ENCODE assay signal across 1 cellular context in the genomic region with DNA sequence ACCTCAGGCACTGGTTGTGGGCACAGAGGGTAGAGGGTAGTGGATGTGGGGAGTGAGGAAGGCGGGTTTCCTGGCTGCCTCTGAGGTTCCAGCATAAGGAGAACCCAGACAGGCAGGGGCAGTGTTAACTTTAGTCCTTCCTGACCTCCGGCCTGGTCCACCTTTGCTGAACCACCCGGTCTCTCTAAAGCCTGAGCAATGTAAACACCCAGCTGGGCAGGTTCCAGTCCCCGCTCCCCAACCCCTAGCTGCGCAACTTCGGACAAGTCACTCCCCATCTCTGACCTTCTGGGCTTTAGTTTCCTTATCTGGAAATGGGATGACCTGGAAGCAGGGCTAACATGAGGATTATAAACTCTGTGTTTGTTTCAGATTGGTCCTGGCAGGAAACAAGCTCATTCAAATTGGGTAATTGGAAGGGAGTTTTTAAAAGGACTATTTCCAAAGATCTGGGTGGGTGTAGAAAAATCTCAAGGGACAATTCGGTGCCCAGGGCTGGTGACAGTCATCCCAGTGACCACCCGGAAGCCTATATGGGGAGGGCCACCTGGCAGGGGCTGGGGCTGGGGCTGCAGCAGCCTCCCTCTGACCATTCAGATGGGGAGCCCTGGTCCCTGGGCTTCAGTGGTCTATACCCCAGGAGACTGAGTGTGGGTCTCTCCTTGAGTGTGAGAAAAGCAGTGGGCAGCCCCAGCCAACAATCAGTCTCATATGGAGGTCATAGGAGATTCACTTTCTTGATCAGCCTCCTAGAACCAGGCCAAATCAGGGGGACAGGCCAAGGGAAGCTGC.
A peak's percentile ranks its signal among the peaks of the same experiment; 100 is the strongest.
TF ChIP-seq lines count a peak whose summit lies in the region.

No MANE protein-coding gene starts in this region.

TF ChIP-seq in HepG2, 621 proteins besides CTCF, POLR2A, EP300 and RAD21 (continued from another document and continues in another):
- TF ChIP-seq ZNF615 (CRISPR knock-in tag; IDR thresholded peaks at IDR 0.05; ENCODE audit: borderline replicate concordance), result no peak
- TF ChIP-seq ZNF570 (CRISPR knock-in tag; IDR thresholded peaks at IDR 0.05; ENCODE audit: borderline replicate concordance), result no peak
- TF ChIP-seq, protein P1, sequence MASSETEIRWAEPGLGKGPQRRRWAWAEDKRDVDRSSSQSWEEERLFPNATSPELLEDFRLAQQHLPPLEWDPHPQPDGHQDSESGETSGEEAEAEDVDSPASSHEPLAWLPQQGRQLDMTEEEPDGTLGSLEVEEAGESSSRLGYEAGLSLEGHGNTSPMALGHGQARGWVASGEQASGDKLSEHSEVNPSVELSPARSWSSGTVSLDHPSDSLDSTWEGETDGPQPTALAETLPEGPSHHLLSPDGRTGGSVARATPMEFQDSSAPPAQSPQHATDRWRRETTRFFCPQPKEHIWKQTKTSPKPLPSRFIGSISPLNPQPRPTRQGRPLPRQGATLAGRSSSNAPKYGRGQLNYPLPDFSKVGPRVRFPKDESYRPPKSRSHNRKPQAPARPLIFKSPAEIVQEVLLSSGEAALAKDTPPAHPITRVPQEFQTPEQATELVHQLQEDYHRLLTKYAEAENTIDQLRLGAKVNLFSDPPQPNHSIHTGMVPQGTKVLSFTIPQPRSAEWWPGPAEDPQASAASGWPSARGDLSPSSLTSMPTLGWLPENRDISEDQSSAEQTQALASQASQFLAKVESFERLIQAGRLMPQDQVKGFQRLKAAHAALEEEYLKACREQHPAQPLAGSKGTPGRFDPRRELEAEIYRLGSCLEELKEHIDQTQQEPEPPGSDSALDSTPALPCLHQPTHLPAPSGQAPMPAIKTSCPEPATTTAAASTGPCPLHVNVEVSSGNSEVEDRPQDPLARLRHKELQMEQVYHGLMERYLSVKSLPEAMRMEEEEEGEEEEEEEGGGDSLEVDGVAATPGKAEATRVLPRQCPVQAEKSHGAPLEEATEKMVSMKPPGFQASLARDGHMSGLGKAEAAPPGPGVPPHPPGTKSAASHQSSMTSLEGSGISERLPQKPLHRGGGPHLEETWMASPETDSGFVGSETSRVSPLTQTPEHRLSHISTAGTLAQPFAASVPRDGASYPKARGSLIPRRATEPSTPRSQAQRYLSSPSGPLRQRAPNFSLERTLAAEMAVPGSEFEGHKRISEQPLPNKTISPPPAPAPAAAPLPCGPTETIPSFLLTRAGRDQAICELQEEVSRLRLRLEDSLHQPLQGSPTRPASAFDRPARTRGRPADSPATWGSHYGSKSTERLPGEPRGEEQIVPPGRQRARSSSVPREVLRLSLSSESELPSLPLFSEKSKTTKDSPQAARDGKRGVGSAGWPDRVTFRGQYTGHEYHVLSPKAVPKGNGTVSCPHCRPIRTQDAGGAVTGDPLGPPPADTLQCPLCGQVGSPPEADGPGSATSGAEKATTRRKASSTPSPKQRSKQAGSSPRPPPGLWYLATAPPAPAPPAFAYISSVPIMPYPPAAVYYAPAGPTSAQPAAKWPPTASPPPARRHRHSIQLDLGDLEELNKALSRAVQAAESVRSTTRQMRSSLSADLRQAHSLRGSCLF (CRISPR knock-in tag; IDR thresholded peaks at IDR 0.05; ENCODE audit: borderline replicate concordance), result no peak
- no peak for TF ChIP-seq ZNF367 (CRISPR knock-in tag; IDR thresholded peaks at IDR 0.05; ENCODE audit: borderline replicate concordance)
- no peak for TF ChIP-seq ZNF607 (CRISPR knock-in tag; IDR thresholded peaks at IDR 0.05; ENCODE audit: borderline replicate concordance)
- TF ChIP-seq ZNF335 (CRISPR knock-in tag; IDR thresholded peaks at IDR 0.05), result no peak
- TF ChIP-seq, protein P2, sequence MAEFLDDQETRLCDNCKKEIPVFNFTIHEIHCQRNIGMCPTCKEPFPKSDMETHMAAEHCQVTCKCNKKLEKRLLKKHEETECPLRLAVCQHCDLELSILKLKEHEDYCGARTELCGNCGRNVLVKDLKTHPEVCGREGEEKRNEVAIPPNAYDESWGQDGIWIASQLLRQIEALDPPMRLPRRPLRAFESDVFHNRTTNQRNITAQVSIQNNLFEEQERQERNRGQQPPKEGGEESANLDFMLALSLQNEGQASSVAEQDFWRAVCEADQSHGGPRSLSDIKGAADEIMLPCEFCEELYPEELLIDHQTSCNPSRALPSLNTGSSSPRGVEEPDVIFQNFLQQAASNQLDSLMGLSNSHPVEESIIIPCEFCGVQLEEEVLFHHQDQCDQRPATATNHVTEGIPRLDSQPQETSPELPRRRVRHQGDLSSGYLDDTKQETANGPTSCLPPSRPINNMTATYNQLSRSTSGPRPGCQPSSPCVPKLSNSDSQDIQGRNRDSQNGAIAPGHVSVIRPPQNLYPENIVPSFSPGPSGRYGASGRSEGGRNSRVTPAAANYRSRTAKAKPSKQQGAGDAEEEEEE (CRISPR knock-in tag; IDR thresholded peaks at IDR 0.05; ENCODE audit: borderline replicate concordance), result no peak
- no peak for TF ChIP-seq ZNF33B (CRISPR knock-in tag; IDR thresholded peaks at IDR 0.05)
- TF ChIP-seq, protein P3, sequence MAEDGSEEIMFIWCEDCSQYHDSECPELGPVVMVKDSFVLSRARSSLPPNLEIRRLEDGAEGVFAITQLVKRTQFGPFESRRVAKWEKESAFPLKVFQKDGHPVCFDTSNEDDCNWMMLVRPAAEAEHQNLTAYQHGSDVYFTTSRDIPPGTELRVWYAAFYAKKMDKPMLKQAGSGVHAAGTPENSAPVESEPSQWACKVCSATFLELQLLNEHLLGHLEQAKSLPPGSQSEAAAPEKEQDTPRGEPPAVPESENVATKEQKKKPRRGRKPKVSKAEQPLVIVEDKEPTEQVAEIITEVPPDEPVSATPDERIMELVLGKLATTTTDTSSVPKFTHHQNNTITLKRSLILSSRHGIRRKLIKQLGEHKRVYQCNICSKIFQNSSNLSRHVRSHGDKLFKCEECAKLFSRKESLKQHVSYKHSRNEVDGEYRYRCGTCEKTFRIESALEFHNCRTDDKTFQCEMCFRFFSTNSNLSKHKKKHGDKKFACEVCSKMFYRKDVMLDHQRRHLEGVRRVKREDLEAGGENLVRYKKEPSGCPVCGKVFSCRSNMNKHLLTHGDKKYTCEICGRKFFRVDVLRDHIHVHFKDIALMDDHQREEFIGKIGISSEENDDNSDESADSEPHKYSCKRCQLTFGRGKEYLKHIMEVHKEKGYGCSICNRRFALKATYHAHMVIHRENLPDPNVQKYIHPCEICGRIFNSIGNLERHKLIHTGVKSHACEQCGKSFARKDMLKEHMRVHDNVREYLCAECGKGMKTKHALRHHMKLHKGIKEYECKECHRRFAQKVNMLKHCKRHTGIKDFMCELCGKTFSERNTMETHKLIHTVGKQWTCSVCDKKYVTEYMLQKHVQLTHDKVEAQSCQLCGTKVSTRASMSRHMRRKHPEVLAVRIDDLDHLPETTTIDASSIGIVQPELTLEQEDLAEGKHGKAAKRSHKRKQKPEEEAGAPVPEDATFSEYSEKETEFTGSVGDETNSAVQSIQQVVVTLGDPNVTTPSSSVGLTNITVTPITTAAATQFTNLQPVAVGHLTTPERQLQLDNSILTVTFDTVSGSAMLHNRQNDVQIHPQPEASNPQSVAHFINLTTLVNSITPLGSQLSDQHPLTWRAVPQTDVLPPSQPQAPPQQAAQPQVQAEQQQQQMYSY (CRISPR knock-in tag; IDR thresholded peaks at IDR 0.05), result no peak
- TF ChIP-seq ZNF614 (CRISPR knock-in tag; IDR thresholded peaks at IDR 0.05; ENCODE audit: borderline replicate concordance), result no peak
- 0 out of 2 replicates have a peak, but pooled peaks have one; percentile 40 for TF ChIP-seq ZNF766 (CRISPR knock-in tag; IDR thresholded peaks at IDR 0.05; ENCODE audit: borderline replicate concordance)
- TF ChIP-seq ISL2 (CRISPR knock-in tag; IDR thresholded peaks at IDR 0.05), result peak; percentile 35; the same call in 1 of the 2 replicates
- TF ChIP-seq ZSCAN9 (CRISPR knock-in tag; IDR thresholded peaks at IDR 0.05; ENCODE audit: borderline replicate concordance), result no peak
- no peak for TF ChIP-seq RCOR2 (CRISPR knock-in tag; IDR thresholded peaks at IDR 0.05)
- TF ChIP-seq CAMTA2 (CRISPR knock-in tag; IDR thresholded peaks at IDR 0.05; ENCODE audit: borderline replicate concordance), result no peak
- TF ChIP-seq, protein P4, sequence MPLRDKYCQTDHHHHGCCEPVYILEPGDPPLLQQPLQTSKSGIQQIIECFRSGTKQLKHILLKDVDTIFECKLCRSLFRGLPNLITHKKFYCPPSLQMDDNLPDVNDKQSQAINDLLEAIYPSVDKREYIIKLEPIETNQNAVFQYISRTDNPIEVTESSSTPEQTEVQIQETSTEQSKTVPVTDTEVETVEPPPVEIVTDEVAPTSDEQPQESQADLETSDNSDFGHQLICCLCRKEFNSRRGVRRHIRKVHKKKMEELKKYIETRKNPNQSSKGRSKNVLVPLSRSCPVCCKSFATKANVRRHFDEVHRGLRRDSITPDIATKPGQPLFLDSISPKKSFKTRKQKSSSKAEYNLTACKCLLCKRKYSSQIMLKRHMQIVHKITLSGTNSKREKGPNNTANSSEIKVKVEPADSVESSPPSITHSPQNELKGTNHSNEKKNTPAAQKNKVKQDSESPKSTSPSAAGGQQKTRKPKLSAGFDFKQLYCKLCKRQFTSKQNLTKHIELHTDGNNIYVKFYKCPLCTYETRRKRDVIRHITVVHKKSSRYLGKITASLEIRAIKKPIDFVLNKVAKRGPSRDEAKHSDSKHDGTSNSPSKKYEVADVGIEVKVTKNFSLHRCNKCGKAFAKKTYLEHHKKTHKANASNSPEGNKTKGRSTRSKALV (CRISPR knock-in tag; IDR thresholded peaks at IDR 0.05), result no peak
- 0 out of 2 replicates have a peak, but pooled peaks have one; percentile 27 for TF ChIP-seq SPEN (CRISPR knock-in tag; IDR thresholded peaks at IDR 0.05; ENCODE audit: low read depth)
- no peak for TF ChIP-seq SP4 (CRISPR knock-in tag; IDR thresholded peaks at IDR 0.05)
- no peak for TF ChIP-seq ZNF460 (CRISPR knock-in tag; IDR thresholded peaks at IDR 0.05; ENCODE audit: borderline replicate concordance)
- no peak for TF ChIP-seq HNRNPH1 (optimal IDR thresholded peaks at IDR 0.05; ENCODE audit: low read depth, low read length)
- no peak for TF ChIP-seq TP53 (CRISPR knock-in tag; conservative IDR thresholded peaks at IDR 0.05)
- TF ChIP-seq, protein P5, sequence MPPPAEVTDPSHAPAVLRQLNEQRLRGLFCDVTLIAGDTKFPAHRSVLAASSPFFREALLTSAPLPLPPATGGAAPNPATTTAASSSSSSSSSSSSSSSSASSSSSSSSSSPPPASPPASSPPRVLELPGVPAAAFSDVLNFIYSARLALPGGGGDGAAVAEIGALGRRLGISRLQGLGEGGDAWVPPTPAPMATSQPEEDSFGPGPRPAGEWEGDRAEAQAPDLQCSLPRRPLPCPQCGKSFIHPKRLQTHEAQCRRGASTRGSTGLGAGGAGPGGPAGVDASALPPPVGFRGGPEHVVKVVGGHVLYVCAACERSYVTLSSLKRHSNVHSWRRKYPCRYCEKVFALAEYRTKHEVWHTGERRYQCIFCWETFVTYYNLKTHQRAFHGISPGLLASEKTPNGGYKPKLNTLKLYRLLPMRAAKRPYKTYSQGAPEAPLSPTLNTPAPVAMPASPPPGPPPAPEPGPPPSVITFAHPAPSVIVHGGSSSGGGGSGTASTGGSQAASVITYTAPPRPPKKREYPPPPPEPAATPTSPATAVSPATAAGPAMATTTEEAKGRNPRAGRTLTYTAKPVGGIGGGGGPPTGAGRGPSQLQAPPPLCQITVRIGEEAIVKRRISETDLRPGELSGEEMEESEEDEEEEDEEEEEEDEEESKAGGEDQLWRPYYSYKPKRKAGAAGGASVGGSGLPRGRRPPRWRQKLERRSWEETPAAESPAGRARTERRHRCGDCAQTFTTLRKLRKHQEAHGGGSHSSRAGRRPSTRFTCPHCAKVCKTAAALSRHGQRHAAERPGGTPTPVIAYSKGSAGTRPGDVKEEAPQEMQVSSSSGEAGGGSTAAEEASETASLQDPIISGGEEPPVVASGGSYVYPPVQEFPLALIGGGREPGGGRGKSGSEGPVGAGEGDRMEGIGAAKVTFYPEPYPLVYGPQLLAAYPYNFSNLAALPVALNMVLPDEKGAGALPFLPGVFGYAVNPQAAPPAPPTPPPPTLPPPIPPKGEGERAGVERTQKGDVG (CRISPR knock-in tag; IDR thresholded peaks at IDR 0.05; ENCODE audit: borderline replicate concordance), result no peak
- TF ChIP-seq STAG1 (CRISPR knock-in tag; IDR thresholded peaks at IDR 0.05), result no peak
- TF ChIP-seq ADNP (CRISPR knock-in tag; IDR thresholded peaks at IDR 0.05), result 0 out of 2 replicates have a peak, but pooled peaks have one; percentile 46
- no peak for TF ChIP-seq NFE2L2 (IDR thresholded peaks at IDR 0.05; ENCODE audit: low read length)
- TF ChIP-seq, protein P6, sequence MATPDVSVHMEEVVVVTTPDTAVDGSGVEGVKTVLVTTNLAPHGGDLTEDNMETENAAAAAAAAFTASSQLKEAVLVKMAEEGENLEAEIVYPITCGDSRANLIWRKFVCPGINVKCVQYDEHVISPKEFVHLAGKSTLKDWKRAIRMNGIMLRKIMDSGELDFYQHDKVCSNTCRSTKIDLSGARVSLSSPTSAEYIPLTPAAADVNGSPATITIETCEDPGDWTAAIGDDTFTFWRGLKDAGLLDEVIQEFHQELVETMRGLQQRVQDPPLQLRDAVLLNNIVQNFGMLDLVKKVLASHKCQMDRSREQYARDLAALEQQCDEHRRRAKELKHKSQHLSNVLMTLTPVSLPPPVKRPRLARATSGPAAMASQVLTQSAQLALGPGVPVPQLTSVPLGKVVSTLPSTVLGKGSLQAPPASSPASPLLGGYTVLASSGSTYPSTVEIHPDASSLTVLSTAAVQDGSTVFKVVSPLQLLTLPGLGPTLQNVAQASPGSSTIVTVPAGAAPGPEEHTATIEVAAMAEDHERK (CRISPR knock-in tag; IDR thresholded peaks at IDR 0.05; ENCODE audit: low read depth), result no peak
- no peak for TF ChIP-seq MEF2D (CRISPR knock-in tag; IDR thresholded peaks at IDR 0.05)
- TF ChIP-seq ZSCAN21 (CRISPR knock-in tag; IDR thresholded peaks at IDR 0.05; ENCODE audit: borderline replicate concordance), result no peak
- no peak for TF ChIP-seq FOXA1 (IDR thresholded peaks at IDR 0.05)
- peak; percentile 81 for TF ChIP-seq FOXA1 (CRISPR knock-in tag; IDR thresholded peaks at IDR 0.05)
- TF ChIP-seq ZZZ3 (CRISPR knock-in tag; IDR thresholded peaks at IDR 0.05; ENCODE audit: borderline replicate concordance), result no peak
- TF ChIP-seq ONECUT2 (CRISPR knock-in tag; IDR thresholded peaks at IDR 0.05), result no peak
- peak; percentile 53; the same call in 1 of the 2 replicates for TF ChIP-seq TARDBP (CRISPR knock-in tag; IDR thresholded peaks at IDR 0.05)
- no peak for TF ChIP-seq GABPB1 (CRISPR knock-in tag; IDR thresholded peaks at IDR 0.05)
- TF ChIP-seq, protein P7, sequence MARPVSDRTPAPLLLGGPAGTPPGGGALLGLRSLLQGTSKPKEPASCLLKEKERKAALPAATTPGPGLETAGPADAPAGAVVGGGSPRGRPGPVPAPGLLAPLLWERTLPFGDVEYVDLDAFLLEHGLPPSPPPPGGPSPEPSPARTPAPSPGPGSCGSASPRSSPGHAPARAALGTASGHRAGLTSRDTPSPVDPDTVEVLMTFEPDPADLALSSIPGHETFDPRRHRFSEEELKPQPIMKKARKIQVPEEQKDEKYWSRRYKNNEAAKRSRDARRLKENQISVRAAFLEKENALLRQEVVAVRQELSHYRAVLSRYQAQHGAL (CRISPR knock-in tag; IDR thresholded peaks at IDR 0.05; ENCODE audit: not compliant biosample characterization), result no peak
- peak; percentile 47; the same call in 1 of the 2 replicates for TF ChIP-seq ESRRA (CRISPR knock-in tag; IDR thresholded peaks at IDR 0.05; ENCODE audit: low read depth)
- peak; percentile 62; the same call in 1 of the 2 replicates for TF ChIP-seq NR2F2 (IDR thresholded peaks at IDR 0.05; ENCODE audit: borderline replicate concordance, low read depth)
- peak; percentile 53 for TF ChIP-seq NR2C2 (CRISPR knock-in tag; IDR thresholded peaks at IDR 0.05; ENCODE audit: borderline replicate concordance)
- TF ChIP-seq MIXL1 (CRISPR knock-in tag; IDR thresholded peaks at IDR 0.05), result peak; percentile 30; the same call in 1 of the 2 replicates
- TF ChIP-seq ISX (CRISPR knock-in tag; conservative IDR thresholded peaks at IDR 0.05), result no peak
- TF ChIP-seq HOXA3 (CRISPR knock-in tag; IDR thresholded peaks at IDR 0.05), result no peak
- TF ChIP-seq ZNF746 (CRISPR knock-in tag; IDR thresholded peaks at IDR 0.05), result peak; percentile 71
- TF ChIP-seq TBP (CRISPR knock-in tag; IDR thresholded peaks at IDR 0.05), result no peak
- TF ChIP-seq CBX2 (IDR thresholded peaks at IDR 0.05; ENCODE audit: low read depth, low read length), result no peak
- TF ChIP-seq CBX2 (CRISPR knock-in tag; IDR thresholded peaks at IDR 0.05; ENCODE audit: low read depth), result no peak
